Comparison of ENCODE assay signal across 18 cellular contexts in genomic region chr6:51913265-51913664, GRCh38.
"Had no signal": no experiment of that assay in that cellular context is flagged by ENCODE, and none has a peak within 500 bp of the region (broad histone marks: within the 10 kb centered on the region; RNA-seq: fewer than 3 reads in every experiment).

No MANE protein-coding gene starts in this region.

- H3K9me3 Mint-ChIP-seq: activated T-helper 17 cell treated with anti-CD3 and anti-CD28 coated beads, Interleukin-2, amount 50 U/mL, for 72 hours; dendritic cell treated with granulocyte-macrophage colony-stimulating factor and Interleukin-4, amounts not matched to agents 40 ng/mL and 50 ng/mL, for 4 days had no signal

- H3K4me3 Mint-ChIP-seq: activated CD8-positive, alpha-beta T cell treated with anti-CD3 and anti-CD28 coated beads, Interleukin-2, amount 10 ng/mL, durations not matched to agents 7 days and 5 days; activated naive CD4-positive, alpha-beta T cell treated with anti-CD3 and anti-CD28 coated beads, Interleukin-2, amount 10 ng/mL, durations not matched to agents 7 days and 5 days; activated T-helper 17 cell treated with anti-CD3 and anti-CD28 coated beads, Interleukin-2, amount 50 U/mL, for 72 hours; dendritic cell treated with granulocyte-macrophage colony-stimulating factor and Interleukin-4, amounts not matched to agents 40 ng/mL and 50 ng/mL, for 4 days; effector memory CD8-positive, alpha-beta T cell had no signal

- H3K36me3 Mint-ChIP-seq: activated naive CD4-positive, alpha-beta T cell treated with anti-CD3 and anti-CD28 coated beads, Interleukin-2, amount 10 ng/mL, durations not matched to agents 7 days and 5 days had no signal

- ATAC-seq: activated CD8-positive, alpha-beta T cell treated with anti-CD3 and anti-CD28 coated beads, Interleukin-2, amount 10 ng/mL, durations not matched to agents 7 days and 5 days; activated T-helper 17 cell treated with anti-CD3 and anti-CD28 coated beads, Interleukin-2, amount 50 U/mL, for 72 hours; effector memory CD8-positive, alpha-beta T cell; gastrocnemius medialis; left ventricle myocardium superior; sciatic nerve had no signal

- H3K27me3 Mint-ChIP-seq: dendritic cell treated with granulocyte-macrophage colony-stimulating factor and Interleukin-4, amounts not matched to agents 40 ng/mL and 50 ng/mL, for 4 days had no signal

- DNase-seq: activated CD4-positive, alpha-beta T cell treated with anti-CD3 and anti-CD28 coated beads for 4 hours; activated CD8-positive, alpha-beta memory T cell treated with anti-CD3 and anti-CD28 coated beads, Interleukin-2, amount 50 U/mL, for 48 hours; activated CD8-positive, alpha-beta T cell treated with anti-CD3 and anti-CD28 coated beads, Interleukin-2, amount 10 ng/mL, durations not matched to agents 7 days and 5 days; activated naive CD4-positive, alpha-beta T cell treated with anti-CD3 and anti-CD28 coated beads, Interleukin-2, amount 10 ng/mL, durations not matched to agents 7 days and 5 days; central memory CD4-positive, alpha-beta T cell; effector memory CD8-positive, alpha-beta T cell; gastrocnemius medialis; kidney; left ventricle myocardium superior; mesendoderm; spleen; stimulated activated CD4-positive, alpha-beta T cell treated with anti-CD3 and anti-CD28 coated beads, Interleukin-1b, Interleukin-23, amount 100 ng/mL, for 48 hours; stimulated activated naive CD4-positive, alpha-beta T cell; substantia nigra; transverse colon had no signal

- H3K27ac Mint-ChIP-seq: activated CD8-positive, alpha-beta T cell treated with anti-CD3 and anti-CD28 coated beads, Interleukin-2, amount 10 ng/mL, durations not matched to agents 7 days and 5 days; activated naive CD4-positive, alpha-beta T cell treated with anti-CD3 and anti-CD28 coated beads, Interleukin-2, amount 10 ng/mL, durations not matched to agents 7 days and 5 days; activated T-helper 17 cell treated with anti-CD3 and anti-CD28 coated beads, Interleukin-2, amount 50 U/mL, for 72 hours; dendritic cell treated with granulocyte-macrophage colony-stimulating factor and Interleukin-4, amounts not matched to agents 40 ng/mL and 50 ng/mL, for 4 days; effector memory CD8-positive, alpha-beta T cell had no signal

- H3K4me1 Mint-ChIP-seq: activated naive CD4-positive, alpha-beta T cell treated with anti-CD3 and anti-CD28 coated beads, Interleukin-2, amount 10 ng/mL, durations not matched to agents 7 days and 5 days; activated T-helper 17 cell treated with anti-CD3 and anti-CD28 coated beads, Interleukin-2, amount 50 U/mL, for 72 hours had no signal
